Comparison of ENCODE assay signal across 7 cellular contexts in genomic region chr3:17741621-17742091, GRCh38. TPM values are rescaled to one million over a fixed set of nuclear protein-coding genes. Genes with fewer than 3 reads are reported as not detected.
DNase-seq lines count a peak whose midpoint lies in the region; ATAC-seq and TF ChIP-seq lines count a peak whose summit lies in the region.

No MANE protein-coding gene starts in this region.

- peak overlapping the region; percentile 93 for H3K9ac ChIP-seq in NT2/D1 (ENCODE audit: insufficient read length, low read depth)

- H3K36me3 ChIP-seq in NT2/D1 (ENCODE audit: insufficient read depth, insufficient read length, low read length): no peaks in the 10 kb centered on the region
- no peaks in the 10 kb centered on the region for H3K36me3 ChIP-seq in muscle layer of duodenum (ENCODE audit: control insufficient read depth in 1 of 2, insufficient read depth in 2 of 2, low read length in 2 of 2)

- no peaks in the 10 kb centered on the region for H3K36me3 Mint-ChIP-seq in chondrocyte (ENCODE audit: low read depth)

- H3K4me3 ChIP-seq in NT2/D1 (ENCODE audit: insufficient read length, low read depth) (peak overlapping the region; percentile 73), muscle layer of duodenum (ENCODE audit: low read depth in 1 of 2, low read length in 2 of 2) (peak overlapping the region; percentile 70 to 93)

- no peaks in the 10 kb centered on the region for H3K9me3 Mint-ChIP-seq in chondrocyte (ENCODE audit: low read depth)

- no peaks in the 10 kb centered on the region for H3K27me3 Mint-ChIP-seq in chondrocyte (ENCODE audit: low read depth)

- peak; percentile 1 for TF ChIP-seq CTCF in chondrocyte (IDR thresholded peaks at IDR 0.05)

- H3K27ac Mint-ChIP-seq in chondrocyte (ENCODE audit: unreplicated experiment): peak overlapping the region; percentile 99

- H3K4me3 Mint-ChIP-seq in chondrocyte (ENCODE audit: unreplicated experiment): peak overlapping the region; percentile 94

- ATAC-seq in HG03139 (IDR thresholded peaks at IDR 0.05; ENCODE audit: unreplicated experiment): no peak

- peaks cover 25% of the 10 kb centered on the region for H3K4me1 Mint-ChIP-seq in chondrocyte (ENCODE audit: low read depth)

- H3K9me3 ChIP-seq in NT2/D1 (ENCODE audit: insufficient read depth, low read length): no peaks in the 10 kb centered on the region
- H3K9me3 ChIP-seq in muscle layer of duodenum (ENCODE audit: control insufficient read depth in 1 of 2, low read length in 2 of 2): no peaks in the 10 kb centered on the region

- peak overlapping the region; percentile 95 for H3K27ac ChIP-seq in muscle layer of duodenum (ENCODE audit: low read length)

- no peaks in the 10 kb centered on the region for H3K4me1 ChIP-seq in NT2/D1 (ENCODE audit: insufficient read depth, insufficient read length)
- H3K4me1 ChIP-seq in muscle layer of duodenum (ENCODE audit: control insufficient read depth in 1 of 2, insufficient read depth in 2 of 2, low read length in 2 of 2): peaks cover 8 to 29% of the 10 kb centered on the region in 2 donors

- DNase-seq in H4 (ENCODE audit: low spot score): peak; percentile 11
- peak; percentile 71 for DNase-seq in NT2/D1 (ENCODE audit: low read depth, low spot score)
- no peak for DNase-seq in chondrocyte (ENCODE audit: low spot score)
- DNase-seq in Ammon's horn (ENCODE audit: low spot score): no peak
- DNase-seq in NCI-H2227 treated with DMSO at 0.1 percent for 48 hours (lab: John Stamatoyannopoulos, UW): no peak

- H3K27me3 ChIP-seq in NT2/D1 (ENCODE audit: insufficient read depth, insufficient read length) (no peaks in the 10 kb centered on the region), muscle layer of duodenum (ENCODE audit: low read depth, low read length) (no peaks in the 10 kb centered on the region)

RNA-seq across cellular contexts. Expression of gene TBC1D5, which starts 0.8 kb away (rescaled TPM):
- total RNA-seq in H4 (2014; rRNA removed; shearing (Covaris generic)): 15.4 and 17.2 TPM in 2 replicates
- total RNA-seq in chondrocyte: 44.6 to 52.0 TPM (median 44.7 TPM) in 3 replicates

Comparison
In these comparisons a context has a peak if more than half of its experiments do, and no peak if none do; other contexts are left out.
1. DNase-seq: peak in H4 (single experiment) and NT2/D1 (single experiment); none in chondrocyte (single experiment), Ammon's horn (single experiment) and NCI-H2227 treated with DMSO at 0.1 percent for 48 hours (single experiment).